In genomic region chr13:98565726-98566577, GRCh38 we compare ENCODE assay signal across 8 cellular contexts. TPM values are rescaled to one million over a fixed set of nuclear protein-coding genes. Genes with fewer than 3 reads are reported as not detected.
DNase-seq lines count a peak whose midpoint lies in the region; ATAC-seq and TF ChIP-seq lines count a peak whose summit lies in the region.

No MANE protein-coding gene starts in this region.

- peak overlapping the region; percentile 24 to 49 for H3K4me3 Mint-ChIP-seq in CD14-positive monocyte
- peak overlapping the region; percentile 2 for H3K4me3 Mint-ChIP-seq in nephron progenitor cell

- H3K27ac Mint-ChIP-seq in CD14-positive monocyte (peak overlapping the region; percentile 40 to 86 (median 71)), nephron progenitor cell (peak overlapping the region; percentile 94)

- H3K9me3 Mint-ChIP-seq in CD14-positive monocyte: peaks cover 0 to 2% (median 0%) of the 10 kb centered on the region in 7 donors
- H3K9me3 Mint-ChIP-seq in nephron progenitor cell: peaks cover 29% of the 10 kb centered on the region

- peaks cover 0 to 2% (median 0%) of the 10 kb centered on the region in 3 donors for H3K27me3 Mint-ChIP-seq in CD14-positive monocyte (ENCODE audit: low read depth in 3 of 3)
- peaks cover 3% of the 10 kb centered on the region for H3K27me3 Mint-ChIP-seq in nephron progenitor cell (ENCODE audit: low read depth, poor library complexity)

- DNase-seq in CD14-positive monocyte (ENCODE audit: low spot score): no peak
- peak; percentile 48 for DNase-seq in epidermal melanocyte (ENCODE audit: insufficient read length, low spot score)
- DNase-seq in nephron progenitor cell: no peak
- DNase-seq in NCI-H2196 (lab: John Stamatoyannopoulos, UW; ENCODE audit: unreplicated experiment): no peak
- no peak for DNase-seq in ecto neural progenitor cell (ENCODE audit: low spot score)

- TF ChIP-seq CTCF in CD14-positive monocyte (IDR thresholded peaks at IDR 0.05) (no peak), nephron progenitor cell (IDR thresholded peaks at IDR 0.05) (no peak)

- intact Hi-C loops in CD14-positive monocyte (cut with micrococcal nuclease): loop anchor here in 1 of 2 donors (10.0 kb wide), 1 partner anchor 91 kb away; no protein-coding TSS in a partner anchor

- peaks cover 83% of the 10 kb centered on the region for H3K4me1 Mint-ChIP-seq in CD14-positive monocyte
- H3K4me1 Mint-ChIP-seq in nephron progenitor cell: peaks cover 84% of the 10 kb centered on the region

- ATAC-seq in GM19324 (IDR thresholded peaks at IDR 0.05; ENCODE audit: low FRiP score, unreplicated experiment) (no peak), HG03108 (IDR thresholded peaks at IDR 0.05; ENCODE audit: unreplicated experiment) (no peak)

- peaks cover 15 to 21% of the 10 kb centered on the region in 2 donors for H3K36me3 Mint-ChIP-seq in CD14-positive monocyte
- H3K36me3 Mint-ChIP-seq in nephron progenitor cell (ENCODE audit: low read depth): peaks cover 68% of the 10 kb centered on the region

TF ChIP-seq in PFSK-1, 5 proteins besides CTCF, POLR2A, EP300 and RAD21:
- no peak for TF ChIP-seq REST (IDR thresholded peaks at IDR 0.05; ENCODE audit: insufficient read depth in 1 of 2, low read depth in 2 of 2, low read length in 2 of 2)
- peak; percentile 60 for TF ChIP-seq FOXP2 (optimal IDR thresholded peaks at IDR 0.05; ENCODE audit: borderline replicate concordance, extremely low read depth, extremely low read length, insufficient read depth)
- TF ChIP-seq SIN3A (IDR thresholded peaks at IDR 0.05; ENCODE audit: borderline replicate concordance, insufficient read depth, low read length): no peak
TF ChIP-seq in PFSK-1: peak in this region for 1.

RNA-seq across cellular contexts. Expression of gene STK24, which starts 11.0 kb away (rescaled TPM):
- polyA plus RNA-seq in CD14-positive monocyte: 10 to 100 TPM; 14.2 to 28.9 TPM
- 53.6 TPM for polyA plus RNA-seq in PFSK-1 (2012; ENCODE audit: insufficient read length, low read depth)
